In the genomic region with DNA sequence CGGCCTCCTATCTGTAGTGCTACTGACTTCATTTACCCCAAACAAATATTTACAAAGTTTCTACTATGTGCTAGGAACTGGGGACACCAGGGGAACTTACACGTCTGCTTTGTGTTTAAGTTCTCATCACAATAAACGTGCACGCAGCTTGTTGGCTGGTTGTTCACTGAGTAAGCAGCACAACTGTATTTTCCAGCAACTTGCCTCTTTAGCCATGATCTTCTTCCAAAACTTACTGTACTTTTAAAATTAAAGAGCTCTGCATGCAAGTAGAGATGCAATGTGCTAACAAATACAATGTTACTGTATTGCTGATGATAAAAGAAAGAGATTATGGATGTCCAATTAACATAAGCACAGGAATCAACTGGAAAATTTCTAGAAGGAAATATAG, we compare ENCODE assay signal across 1 cellular context.
TF ChIP-seq lines count a peak whose summit lies in the region.

No MANE protein-coding gene starts in this region.

TF ChIP-seq in H1, 55 proteins besides CTCF, POLR2A, EP300 and RAD21 (continued from another document):
- TF ChIP-seq, protein P1, sequence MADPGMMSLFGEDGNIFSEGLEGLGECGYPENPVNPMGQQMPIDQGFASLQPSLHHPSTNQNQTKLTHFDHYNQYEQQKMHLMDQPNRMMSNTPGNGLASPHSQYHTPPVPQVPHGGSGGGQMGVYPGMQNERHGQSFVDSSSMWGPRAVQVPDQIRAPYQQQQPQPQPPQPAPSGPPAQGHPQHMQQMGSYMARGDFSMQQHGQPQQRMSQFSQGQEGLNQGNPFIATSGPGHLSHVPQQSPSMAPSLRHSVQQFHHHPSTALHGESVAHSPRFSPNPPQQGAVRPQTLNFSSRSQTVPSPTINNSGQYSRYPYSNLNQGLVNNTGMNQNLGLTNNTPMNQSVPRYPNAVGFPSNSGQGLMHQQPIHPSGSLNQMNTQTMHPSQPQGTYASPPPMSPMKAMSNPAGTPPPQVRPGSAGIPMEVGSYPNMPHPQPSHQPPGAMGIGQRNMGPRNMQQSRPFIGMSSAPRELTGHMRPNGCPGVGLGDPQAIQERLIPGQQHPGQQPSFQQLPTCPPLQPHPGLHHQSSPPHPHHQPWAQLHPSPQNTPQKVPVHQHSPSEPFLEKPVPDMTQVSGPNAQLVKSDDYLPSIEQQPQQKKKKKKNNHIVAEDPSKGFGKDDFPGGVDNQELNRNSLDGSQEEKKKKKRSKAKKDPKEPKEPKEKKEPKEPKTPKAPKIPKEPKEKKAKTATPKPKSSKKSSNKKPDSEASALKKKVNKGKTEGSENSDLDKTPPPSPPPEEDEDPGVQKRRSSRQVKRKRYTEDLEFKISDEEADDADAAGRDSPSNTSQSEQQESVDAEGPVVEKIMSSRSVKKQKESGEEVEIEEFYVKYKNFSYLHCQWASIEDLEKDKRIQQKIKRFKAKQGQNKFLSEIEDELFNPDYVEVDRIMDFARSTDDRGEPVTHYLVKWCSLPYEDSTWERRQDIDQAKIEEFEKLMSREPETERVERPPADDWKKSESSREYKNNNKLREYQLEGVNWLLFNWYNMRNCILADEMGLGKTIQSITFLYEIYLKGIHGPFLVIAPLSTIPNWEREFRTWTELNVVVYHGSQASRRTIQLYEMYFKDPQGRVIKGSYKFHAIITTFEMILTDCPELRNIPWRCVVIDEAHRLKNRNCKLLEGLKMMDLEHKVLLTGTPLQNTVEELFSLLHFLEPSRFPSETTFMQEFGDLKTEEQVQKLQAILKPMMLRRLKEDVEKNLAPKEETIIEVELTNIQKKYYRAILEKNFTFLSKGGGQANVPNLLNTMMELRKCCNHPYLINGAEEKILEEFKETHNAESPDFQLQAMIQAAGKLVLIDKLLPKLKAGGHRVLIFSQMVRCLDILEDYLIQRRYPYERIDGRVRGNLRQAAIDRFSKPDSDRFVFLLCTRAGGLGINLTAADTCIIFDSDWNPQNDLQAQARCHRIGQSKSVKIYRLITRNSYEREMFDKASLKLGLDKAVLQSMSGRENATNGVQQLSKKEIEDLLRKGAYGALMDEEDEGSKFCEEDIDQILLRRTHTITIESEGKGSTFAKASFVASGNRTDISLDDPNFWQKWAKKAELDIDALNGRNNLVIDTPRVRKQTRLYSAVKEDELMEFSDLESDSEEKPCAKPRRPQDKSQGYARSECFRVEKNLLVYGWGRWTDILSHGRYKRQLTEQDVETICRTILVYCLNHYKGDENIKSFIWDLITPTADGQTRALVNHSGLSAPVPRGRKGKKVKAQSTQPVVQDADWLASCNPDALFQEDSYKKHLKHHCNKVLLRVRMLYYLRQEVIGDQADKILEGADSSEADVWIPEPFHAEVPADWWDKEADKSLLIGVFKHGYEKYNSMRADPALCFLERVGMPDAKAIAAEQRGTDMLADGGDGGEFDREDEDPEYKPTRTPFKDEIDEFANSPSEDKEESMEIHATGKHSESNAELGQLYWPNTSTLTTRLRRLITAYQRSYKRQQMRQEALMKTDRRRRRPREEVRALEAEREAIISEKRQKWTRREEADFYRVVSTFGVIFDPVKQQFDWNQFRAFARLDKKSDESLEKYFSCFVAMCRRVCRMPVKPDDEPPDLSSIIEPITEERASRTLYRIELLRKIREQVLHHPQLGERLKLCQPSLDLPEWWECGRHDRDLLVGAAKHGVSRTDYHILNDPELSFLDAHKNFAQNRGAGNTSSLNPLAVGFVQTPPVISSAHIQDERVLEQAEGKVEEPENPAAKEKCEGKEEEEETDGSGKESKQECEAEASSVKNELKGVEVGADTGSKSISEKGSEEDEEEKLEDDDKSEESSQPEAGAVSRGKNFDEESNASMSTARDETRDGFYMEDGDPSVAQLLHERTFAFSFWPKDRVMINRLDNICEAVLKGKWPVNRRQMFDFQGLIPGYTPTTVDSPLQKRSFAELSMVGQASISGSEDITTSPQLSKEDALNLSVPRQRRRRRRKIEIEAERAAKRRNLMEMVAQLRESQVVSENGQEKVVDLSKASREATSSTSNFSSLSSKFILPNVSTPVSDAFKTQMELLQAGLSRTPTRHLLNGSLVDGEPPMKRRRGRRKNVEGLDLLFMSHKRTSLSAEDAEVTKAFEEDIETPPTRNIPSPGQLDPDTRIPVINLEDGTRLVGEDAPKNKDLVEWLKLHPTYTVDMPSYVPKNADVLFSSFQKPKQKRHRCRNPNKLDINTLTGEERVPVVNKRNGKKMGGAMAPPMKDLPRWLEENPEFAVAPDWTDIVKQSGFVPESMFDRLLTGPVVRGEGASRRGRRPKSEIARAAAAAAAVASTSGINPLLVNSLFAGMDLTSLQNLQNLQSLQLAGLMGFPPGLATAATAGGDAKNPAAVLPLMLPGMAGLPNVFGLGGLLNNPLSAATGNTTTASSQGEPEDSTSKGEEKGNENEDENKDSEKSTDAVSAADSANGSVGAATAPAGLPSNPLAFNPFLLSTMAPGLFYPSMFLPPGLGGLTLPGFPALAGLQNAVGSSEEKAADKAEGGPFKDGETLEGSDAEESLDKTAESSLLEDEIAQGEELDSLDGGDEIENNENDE (IDR thresholded peaks at IDR 0.05; ENCODE audit: insufficient replicate concordance, low read length) = no peak
- TF ChIP-seq, protein P2, sequence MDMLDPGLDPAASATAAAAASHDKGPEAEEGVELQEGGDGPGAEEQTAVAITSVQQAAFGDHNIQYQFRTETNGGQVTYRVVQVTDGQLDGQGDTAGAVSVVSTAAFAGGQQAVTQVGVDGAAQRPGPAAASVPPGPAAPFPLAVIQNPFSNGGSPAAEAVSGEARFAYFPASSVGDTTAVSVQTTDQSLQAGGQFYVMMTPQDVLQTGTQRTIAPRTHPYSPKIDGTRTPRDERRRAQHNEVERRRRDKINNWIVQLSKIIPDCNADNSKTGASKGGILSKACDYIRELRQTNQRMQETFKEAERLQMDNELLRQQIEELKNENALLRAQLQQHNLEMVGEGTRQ (IDR thresholded peaks at IDR 0.05; ENCODE audit: low read length) = no peak
- TF ChIP-seq CHD2 (IDR thresholded peaks at IDR 0.05; ENCODE audit: low read length) (no peak), JUND (IDR thresholded peaks at IDR 0.05; ENCODE audit: low read length) (no peak), CHD1 (IDR thresholded peaks at IDR 0.05; ENCODE audit: low read depth, low read length) (no peak), TCF12 (IDR thresholded peaks at IDR 0.05; ENCODE audit: low read depth, low read length) (no peak), GABPA (IDR thresholded peaks at IDR 0.05; ENCODE audit: borderline replicate concordance, insufficient read depth, low read length) (no peak), CTBP2 (IDR thresholded peaks at IDR 0.05; ENCODE audit: borderline replicate concordance, insufficient read depth, insufficient read length, low read length) (no peak), SAP30 (IDR thresholded peaks at IDR 0.05; ENCODE audit: insufficient read depth, insufficient replicate concordance, low read length) (no peak), POU5F1 (IDR thresholded peaks at IDR 0.05; ENCODE audit: low read depth, low read length) (no peak)
TF ChIP-seq in H1: peak in this region for 0.
